ENCODE assay signal across 15 cellular contexts in genomic region chr7:70417061-70417655, GRCh38.
DNase-seq lines count a peak whose midpoint lies in the region; ATAC-seq, FAIRE-seq and TF ChIP-seq lines count a peak whose summit lies in the region.
"Had no signal": no experiment of that assay in that cellular context is flagged by ENCODE, and none has a peak within 500 bp of the region (broad histone marks: within the 10 kb centered on the region; RNA-seq: fewer than 3 reads in every experiment).

No MANE protein-coding gene starts in this region.

- H3K4me3 ChIP-seq in endodermal cell (ENCODE audit: low read length) (no peak overlapping the region), psoas muscle (no peak overlapping the region)
- H3K4me3 ChIP-seq: upper lobe of left lung had no signal

- H3K9me3 ChIP-seq in endodermal cell (ENCODE audit: control insufficient read depth, low read length) = no peaks in the 10 kb centered on the region
- no peaks in the 10 kb centered on the region for H3K9me3 ChIP-seq in psoas muscle
- H3K9me3 ChIP-seq: upper lobe of left lung had no signal

- H3K4me3 Mint-ChIP-seq in endodermal cell = no peak overlapping the region
- H3K4me3 Mint-ChIP-seq: activated CD8-positive, alpha-beta T cell treated with anti-CD3 and anti-CD28 coated beads, Interleukin-2, amount 10 ng/mL, durations not matched to agents 7 days and 5 days; T-helper 17 cell had no signal

- no peak overlapping the region for H3K9ac ChIP-seq in endodermal cell (ENCODE audit: extremely low read depth, low read length, poor library complexity, severe bottlenecking)

- peaks cover 17% of the 10 kb centered on the region for H3K4me1 ChIP-seq in endodermal cell (ENCODE audit: control insufficient read depth, insufficient read depth, low read length)
- H3K4me1 ChIP-seq in psoas muscle = no peaks in the 10 kb centered on the region

- no peaks in the 10 kb centered on the region for H3K9me3 Mint-ChIP-seq in endodermal cell

- H3K27ac Mint-ChIP-seq in endodermal cell = no peak overlapping the region
- H3K27ac Mint-ChIP-seq: activated CD8-positive, alpha-beta T cell treated with anti-CD3 and anti-CD28 coated beads, Interleukin-2, amount 10 ng/mL, durations not matched to agents 7 days and 5 days; T-helper 17 cell had no signal

- FAIRE-seq in RCC 7860 (lab: Jason Lieb, UNC) = no peak

- intact Hi-C loops in psoas muscle (cut with DNase I) = loop anchor here in 1 of 2 donors (10.0 kb wide), 1 partner anchor 278 kb away; no protein-coding TSS in a partner anchor

- H3K36me3 ChIP-seq in endodermal cell (ENCODE audit: control insufficient read depth, insufficient read depth, low read length) (no peaks in the 10 kb centered on the region), psoas muscle (ENCODE audit: insufficient read depth in 1 of 2, low read depth in 1 of 2) (no peaks in the 10 kb centered on the region)
- H3K36me3 ChIP-seq: upper lobe of left lung had no signal

- peak; percentile 99 for DNase-seq in G401 (ENCODE audit: low spot score)
- DNase-seq in NCI-H524 (lab: John Stamatoyannopoulos, UW) = peak; percentile 83
- peak; percentile 71 for DNase-seq in endodermal cell
- DNase-seq in psoas muscle = peak in 1 of 2 donors; percentile 19
- DNase-seq in NK-92 (lab: John Stamatoyannopoulos, UW; ENCODE audit: unreplicated experiment) = no peak
- no peak for DNase-seq in activated CD4-positive, alpha-beta T cell treated with anti-CD3 and anti-CD28 coated beads, Interleukin-2, amount 50 U/mL, for 4 hours
- no peak for DNase-seq in RCC 7860 (ENCODE audit: low spot score)
- DNase-seq: activated CD8-positive, alpha-beta T cell treated with anti-CD3 and anti-CD28 coated beads, Interleukin-2, amount 10 ng/mL, durations not matched to agents 7 days and 5 days; activated naive CD4-positive, alpha-beta T cell treated with anti-CD3 and anti-CD28 coated beads, Interleukin-2, amount 50 U/mL, for 16 hours; dermis blood vessel endothelial cell; NCI-H1436 treated with DMSO at 0.1 percent for 48 hours; stimulated activated CD4-positive, alpha-beta T cell treated with anti-CD3 and anti-CD28 coated beads, Interleukin-12 subunit alpha, Interleukin-12 subunit beta, amount 100 ng/mL, for 4 hours; T-helper 17 cell had no signal

- peak overlapping the region; percentile 88 for H3K27ac ChIP-seq in endodermal cell (ENCODE audit: low read depth, low read length)
- no peak overlapping the region for H3K27ac ChIP-seq in psoas muscle
- H3K27ac ChIP-seq: upper lobe of left lung had no signal

- 72 to 76% methylated on average over 12 to 15 of the region's 15 CpGs for WGBS in endodermal cell (ENCODE audit: insufficient coverage in 1 of 2, insufficient read length in 1 of 2), 2 experiments
- WGBS in psoas muscle, 3 donors = 67 to 79% (median 71%) methylated on average over 15 of the region's 15 CpGs

- peaks cover 36% of the 10 kb centered on the region for H3K4me1 Mint-ChIP-seq in endodermal cell
- H3K4me1 Mint-ChIP-seq: T-helper 17 cell had no signal

- peaks cover 7% of the 10 kb centered on the region for H3K36me3 Mint-ChIP-seq in endodermal cell (ENCODE audit: low read depth)

- H3K27me3 ChIP-seq in endodermal cell (ENCODE audit: control insufficient read depth, insufficient read depth, low read length, poor library complexity, severe bottlenecking) (no peaks in the 10 kb centered on the region), psoas muscle (ENCODE audit: insufficient read depth in 3 of 3, low read length in 2 of 3) (no peaks in the 10 kb centered on the region)
- H3K27me3 ChIP-seq: upper lobe of left lung had no signal

- ATAC-seq in psoas muscle (peak; percentile 52 to 90 (median 72)), GM18519 (IDR thresholded peaks at IDR 0.05; ENCODE audit: low FRiP score, unreplicated experiment) (no peak)
- ATAC-seq: activated CD8-positive, alpha-beta T cell treated with anti-CD3 and anti-CD28 coated beads, Interleukin-2, amount 10 ng/mL, durations not matched to agents 7 days and 5 days; T-helper 17 cell had no signal

- in situ Hi-C loops in G401 (cut with HindIII; ENCODE audit: low sequenced_read_pairs) = no loop called here

- peak; percentile 31 for TF ChIP-seq CTCF in endodermal cell (conservative IDR thresholded peaks at IDR 0.05)
- TF ChIP-seq CTCF in psoas muscle (IDR thresholded peaks at IDR 0.05) = peak; percentile 36

- H3K27me3 Mint-ChIP-seq in endodermal cell (ENCODE audit: insufficient read depth) = peaks cover 13% of the 10 kb centered on the region
- H3K27me3 Mint-ChIP-seq: T-helper 17 cell had no signal

Comparison
In these comparisons a context has a peak if more than half of its experiments do, and no peak if none do; other contexts are left out.
1. DNase-seq: peak in G401 (single experiment), NCI-H524 (2 of 2) and endodermal cell (single experiment); none in NK-92 (single experiment), activated CD4-positive, alpha-beta T cell treated with anti-CD3 and anti-CD28 coated beads, Interleukin-2, amount 50 U/mL, for 4 hours (0 of 2) and RCC 7860 (single experiment).